Comparison of ENCODE assay signal across 8 cellular contexts in genomic region chr6:85641916-85642773, GRCh38. TPM values are rescaled to one million over a fixed set of nuclear protein-coding genes. Genes with fewer than 3 reads are reported as not detected.
DNase-seq lines count a peak whose midpoint lies in the region; ATAC-seq and TF ChIP-seq lines count a peak whose summit lies in the region.

No MANE protein-coding gene starts in this region.

- peaks cover 22% of the 10 kb centered on the region for H3K4me1 ChIP-seq in osteoblast (ENCODE audit: insufficient read depth, low read length)

- peaks cover 56% of the 10 kb centered on the region for H3K79me2 ChIP-seq in osteoblast (ENCODE audit: insufficient read depth, low read length)

- no peak for ATAC-seq in HG02610 (IDR thresholded peaks at IDR 0.05; ENCODE audit: unreplicated experiment)

- H3K4me2 ChIP-seq in osteoblast (ENCODE audit: insufficient read depth, low read length), result peak overlapping the region; percentile 100

- in situ Hi-C loops in SK-MEL-5 (cut with HindIII; ENCODE audit: low pct_unique_long_range_greater_than_20kb, low sequenced_read_pairs), result no loop called here

- DNase-seq in BJ (ENCODE audit: low read depth) (no peak), HL-60 (ENCODE audit: low read depth in 1 of 2, low spot score in 1 of 2) (peak in 1 of 2 experiments; percentile 66), SK-MEL-5 (ENCODE audit: low read depth, low spot score) (peak; percentile 45), glomerular visceral epithelial cell (ENCODE audit: extremely low spot score) (peak; percentile 42), osteoblast (ENCODE audit: insufficient read length, low spot score, missing footprints) (peak; percentile 71)

- CTCF ChIA-PET in BJ (lab: Yijun Ruan, JAX), result interaction anchor here (0.6 to 1.2 kb wide), 4 partner anchors 25 to 269 kb away, joined by 3 to 4 read pairs (median 3); no protein-coding TSS in a partner anchor

- no peaks in the 10 kb centered on the region for H3K9me3 ChIP-seq in osteoblast (ENCODE audit: low read depth, low read length)

- POLR2A ChIA-PET in BJ (lab: Charles Lee), result interaction anchor here (0.7 to 3.4 kb wide), 3 partner anchors 28 to 178 kb away, joined by 4 to 62 read pairs (median 5); no protein-coding TSS in a partner anchor

- peaks cover 39% of the 10 kb centered on the region for H3K36me3 Mint-ChIP-seq in activated naive CD4-positive, alpha-beta T cell treated with anti-CD3 and anti-CD28 coated beads, Interleukin-2, amount 50 U/mL, for 24 hours

- no peaks in the 10 kb centered on the region for H3K9me3 Mint-ChIP-seq in activated naive CD4-positive, alpha-beta T cell treated with anti-CD3 and anti-CD28 coated beads, Interleukin-2, amount 50 U/mL, for 24 hours

- H3K4me3 Mint-ChIP-seq in activated naive CD4-positive, alpha-beta T cell treated with anti-CD3 and anti-CD28 coated beads, Interleukin-2, amount 50 U/mL, for 24 hours, result peak overlapping the region; percentile 95

- H3K4me3 ChIP-seq in BJ (ENCODE audit: low read depth, low read length) (peak overlapping the region; percentile 88), HL-60 (replicated peaks; ENCODE audit: insufficient read depth, low read length) (peak overlapping the region; percentile 66), osteoblast (ENCODE audit: insufficient read depth, low read length) (peak overlapping the region; percentile 100)

- peak overlapping the region; percentile 82 for H2AFZ ChIP-seq in osteoblast (ENCODE audit: low read length)

- H3K36me3 ChIP-seq in BJ (ENCODE audit: control insufficient read depth, insufficient read depth, low read length), result peaks cover 3% of the 10 kb centered on the region; the same call in 1 of the 2 replicates
- H3K36me3 ChIP-seq in osteoblast (ENCODE audit: insufficient read depth, low read length), result peaks cover 36% of the 10 kb centered on the region

- TF ChIP-seq CTCF in BJ (IDR thresholded peaks at IDR 0.05; ENCODE audit: insufficient read depth, low read depth, low read length), result 0 out of 2 replicates have a peak, but pooled peaks have one; percentile 8
- TF ChIP-seq CTCF in HL-60 (IDR thresholded peaks at IDR 0.05; ENCODE audit: insufficient read depth, low read length), result no peak
- TF ChIP-seq CTCF in osteoblast (IDR thresholded peaks at IDR 0.05; ENCODE audit: extremely low read depth, low read depth, low read length), result no peak

- peaks cover 57% of the 10 kb centered on the region for H3K4me1 Mint-ChIP-seq in activated naive CD4-positive, alpha-beta T cell treated with anti-CD3 and anti-CD28 coated beads, Interleukin-2, amount 50 U/mL, for 24 hours

- peak overlapping the region; percentile 96 for H3K27ac Mint-ChIP-seq in activated naive CD4-positive, alpha-beta T cell treated with anti-CD3 and anti-CD28 coated beads, Interleukin-2, amount 50 U/mL, for 24 hours

- H3K27me3 ChIP-seq in BJ (ENCODE audit: control insufficient read depth, insufficient read depth, low read length) (no peaks in the 10 kb centered on the region), HL-60 (ENCODE audit: insufficient read depth, poor library complexity, severe bottlenecking) (no peaks in the 10 kb centered on the region), osteoblast (ENCODE audit: insufficient read depth, low read length) (no peaks in the 10 kb centered on the region)

- H3K27ac ChIP-seq in HL-60 (replicated peaks) (peak overlapping the region; percentile 100), osteoblast (ENCODE audit: low read depth, low read length) (peak overlapping the region; percentile 98), temporal lobe (ENCODE audit: low read depth, low read length) (peak overlapping the region; percentile 99)

- no peaks in the 10 kb centered on the region for H3K27me3 Mint-ChIP-seq in activated naive CD4-positive, alpha-beta T cell treated with anti-CD3 and anti-CD28 coated beads, Interleukin-2, amount 50 U/mL, for 24 hours

- H4K20me1 ChIP-seq in osteoblast (ENCODE audit: insufficient read depth, low read length), result peaks cover 53% of the 10 kb centered on the region

RNA-seq across cellular contexts. Expression of gene SYNCRIP, which starts 0.5 kb away (rescaled TPM):
- polyA plus RNA-seq in BJ (2011; rRNA removed), result 7.6 and 20.0 TPM in 2 replicates
- 10.7 and 20.8 TPM in 2 replicates for polyA minus RNA-seq in BJ (2011; rRNA and poly(A)+ RNA removed)
- total RNA-seq in SK-MEL-5 (2014; rRNA removed; shearing (Covaris generic)), result 67.5 and 68.1 TPM in 2 replicates
- 60.5 and 77.0 TPM in 2 replicates for polyA plus RNA-seq in SK-MEL-5 (2015; cell fraction: cytosol; rRNA removed)
- polyA plus RNA-seq in SK-MEL-5 (2015; cell fraction: nucleus; rRNA removed), result 47.0 and 54.4 TPM in 2 replicates
- 59.4 and 59.8 TPM in 2 replicates for total RNA-seq in osteoblast
- total RNA-seq in temporal lobe, result 85.3 TPM

RNA-seq across cellular contexts. Expression of gene SNX14, which starts 48.5 kb away (rescaled TPM):
- 36.2 and 65.4 TPM in 2 replicates for polyA plus RNA-seq in BJ (2011; rRNA removed)
- polyA minus RNA-seq in BJ (2011; rRNA and poly(A)+ RNA removed), result 20.9 and 30.5 TPM in 2 replicates
- total RNA-seq in SK-MEL-5 (2014; rRNA removed; shearing (Covaris generic)), result 80.6 and 87.1 TPM in 2 replicates
- 26.9 and 45.1 TPM in 2 replicates for polyA plus RNA-seq in SK-MEL-5 (2015; cell fraction: cytosol; rRNA removed)
- 99.2 and 138 TPM in 2 replicates for polyA plus RNA-seq in SK-MEL-5 (2015; cell fraction: nucleus; rRNA removed)
- 117 and 146 TPM in 2 replicates for total RNA-seq in osteoblast
- 138 TPM for total RNA-seq in temporal lobe
